24 cellular contexts compared by ENCODE assay signal in the genomic region with DNA sequence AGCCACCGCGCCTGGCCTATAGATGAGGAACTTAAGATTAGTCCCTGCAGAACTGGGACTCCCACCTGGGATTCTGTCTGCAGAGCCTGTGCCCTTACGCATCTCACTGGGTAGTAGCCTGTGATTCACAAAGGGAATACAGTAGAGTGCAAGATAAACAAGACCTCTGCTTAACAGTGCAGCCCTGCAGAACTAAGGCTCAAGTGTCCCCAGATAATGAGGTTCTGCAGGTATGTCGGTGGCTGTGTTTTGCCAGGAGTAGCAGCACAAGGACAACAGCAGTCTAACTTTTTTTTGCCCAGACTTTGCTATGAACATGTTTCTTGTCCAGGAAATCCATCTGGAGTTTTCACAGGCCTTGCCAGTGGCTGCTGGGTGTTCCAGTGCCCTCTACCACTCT.
"Had no signal": no experiment of that assay in that cellular context is flagged by ENCODE, and none has a peak within 500 bp of the region (broad histone marks: within the 10 kb centered on the region; RNA-seq: fewer than 3 reads in every experiment).

No MANE protein-coding gene starts in this region.

- H3K9me3 ChIP-seq: Peyer's patch, SJSA1 had no signal

- H3K4me3 ChIP-seq: Peyer's patch, SJSA1, SK-N-MC had no signal

- H3K9me3 Mint-ChIP-seq: T-cell had no signal

- ATAC-seq: PC-3, T-cell had no signal

- H3K4me1 ChIP-seq: Peyer's patch had no signal

- H3K36me3 ChIP-seq: Peyer's patch had no signal

- H3K4me3 Mint-ChIP-seq: T-cell had no signal

- H3K27me3 Mint-ChIP-seq: T-cell had no signal

- H3K27me3 ChIP-seq: Peyer's patch, SJSA1 had no signal

- DNase-seq: KBM-7, MV-4-11, NCI-H1048, NCI-H1105, NCI-H1417, NCI-H1436 treated with DMSO at 0.1 percent for 48 hours, NCI-H1694, NCI-H187 treated with DMSO at 0.1 percent for 48 hours, NCI-H2029 treated with DMSO at 0.1 percent for 48 hours, NCI-H2171, NCI-H226, NCI-H446, NCI-H510A, NCI-H524 treated with DMSO at 0.1 percent for 48 hours, NCI-H69, NCI-H774, PC-3, Peyer's patch, Right ventricle myocardium superior, SIG-M5, SW 1271, T-cell had no signal

- H3K27ac ChIP-seq: Peyer's patch, SJSA1, SK-N-MC had no signal

- H3K27ac Mint-ChIP-seq: T-cell had no signal
